In the genomic region with DNA sequence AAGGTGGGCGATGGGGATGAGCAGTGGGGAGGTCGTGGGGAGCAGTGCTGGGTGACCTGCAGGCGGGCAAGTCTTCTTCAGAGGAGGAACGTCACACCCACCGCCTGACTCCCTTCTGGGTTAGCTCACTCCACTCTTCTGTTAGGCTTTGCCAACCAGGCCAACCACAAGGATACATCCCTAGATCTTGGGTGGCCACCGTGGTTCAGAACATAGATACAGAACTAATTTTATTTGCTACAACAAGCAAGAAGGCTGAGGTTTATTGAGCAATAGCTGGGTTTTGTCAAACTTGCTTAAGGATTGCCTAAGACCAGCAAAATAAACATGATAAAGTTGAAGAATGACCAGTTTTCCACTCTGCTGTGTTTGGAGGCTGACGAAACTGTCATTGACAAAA, we compare ENCODE assay signal across 12 cellular contexts.
DNase-seq lines count a peak whose midpoint lies in the region; ATAC-seq and TF ChIP-seq lines count a peak whose summit lies in the region.
"Had no signal": no experiment of that assay in that cellular context is flagged by ENCODE, and none has a peak within 500 bp of the region (broad histone marks: within the 10 kb centered on the region; RNA-seq: fewer than 3 reads in every experiment).

No MANE protein-coding gene starts in this region.

- H3F3A ChIP-seq in neural progenitor cell (ENCODE audit: low read depth) = no peaks in the 10 kb centered on the region

- no peak overlapping the region for H3K27ac ChIP-seq in neural progenitor cell
- H3K27ac ChIP-seq in CD4-positive, alpha-beta T cell (ENCODE audit: low read depth, low read length) = no peak overlapping the region

- H2AFZ ChIP-seq in neural progenitor cell (replicated peaks) = no peak overlapping the region

- H3K9me3 Mint-ChIP-seq in neural progenitor cell = no peaks in the 10 kb centered on the region
- H3K9me3 Mint-ChIP-seq in CD4-positive, alpha-beta T cell = no peaks in the 10 kb centered on the region

- H3K4me2 ChIP-seq in neural progenitor cell = no peak overlapping the region

- H3K9me3 ChIP-seq in neural progenitor cell (ENCODE audit: low read depth) = no peaks in the 10 kb centered on the region
- no peaks in the 10 kb centered on the region for H3K9me3 ChIP-seq in CD4-positive, alpha-beta T cell (ENCODE audit: control insufficient read depth, low read length)
- H3K9me3 ChIP-seq: Peyer's patch had no signal

- peaks cover 17% of the 10 kb centered on the region for H3K4me1 ChIP-seq in neural progenitor cell

- no peaks in the 10 kb centered on the region for H3K27me3 ChIP-seq in neural progenitor cell
- no peaks in the 10 kb centered on the region for H3K27me3 ChIP-seq in CD4-positive, alpha-beta T cell (ENCODE audit: control insufficient read depth, insufficient read depth, low read length)
- H3K27me3 ChIP-seq: Peyer's patch had no signal

- H3K4me1 Mint-ChIP-seq in neural progenitor cell = peaks cover 27% of the 10 kb centered on the region
- peaks cover 14% of the 10 kb centered on the region for H3K4me1 Mint-ChIP-seq in CD4-positive, alpha-beta T cell (ENCODE audit: low read depth)

- DNase-seq in HCEC 1CT = peak; percentile 96
- DNase-seq in amniotic epithelial cell (ENCODE audit: low read depth) = peak; percentile 100
- DNase-seq in iris pigment epithelial cell (ENCODE audit: low read depth) = peak; percentile 98
- DNase-seq in stromal cell of bone marrow (ENCODE audit: low read depth) = peak; percentile 91
- no peak for DNase-seq in GM20000 (ENCODE audit: low spot score)
- DNase-seq in neural progenitor cell (ENCODE audit: low spot score) = no peak
- DNase-seq in CD4-positive, alpha-beta T cell = no peak
- DNase-seq: activated CD8-positive, alpha-beta T cell treated with anti-CD3 and anti-CD28 coated beads, Interleukin-2, amount 10 ng/mL, durations not matched to agents 7 days and 5 days; dermis blood vessel endothelial cell; mesendoderm had no signal

- no peak for ATAC-seq in GM18867 (IDR thresholded peaks at IDR 0.05; ENCODE audit: unreplicated experiment)
- no peak for ATAC-seq in CD4-positive, alpha-beta T cell (ENCODE audit: poor library complexity)
- ATAC-seq: activated CD8-positive, alpha-beta T cell treated with anti-CD3 and anti-CD28 coated beads, Interleukin-2, amount 10 ng/mL, durations not matched to agents 7 days and 5 days had no signal

- CTCF ChIA-PET in CD4-positive, alpha-beta T cell (lab: Charles Lee) = no interaction called here

- no peaks in the 10 kb centered on the region for H3K36me3 Mint-ChIP-seq in neural progenitor cell
- H3K36me3 Mint-ChIP-seq in CD4-positive, alpha-beta T cell (ENCODE audit: low read depth) = no peaks in the 10 kb centered on the region

- H3K27ac Mint-ChIP-seq in neural progenitor cell = no peak overlapping the region
- H3K27ac Mint-ChIP-seq in CD4-positive, alpha-beta T cell = no peak overlapping the region
- H3K27ac Mint-ChIP-seq: activated CD8-positive, alpha-beta T cell treated with anti-CD3 and anti-CD28 coated beads, Interleukin-2, amount 10 ng/mL, durations not matched to agents 7 days and 5 days had no signal

- no peak overlapping the region for H3K4me3 Mint-ChIP-seq in neural progenitor cell
- no peak overlapping the region for H3K4me3 Mint-ChIP-seq in CD4-positive, alpha-beta T cell
- H3K4me3 Mint-ChIP-seq: activated CD8-positive, alpha-beta T cell treated with anti-CD3 and anti-CD28 coated beads, Interleukin-2, amount 10 ng/mL, durations not matched to agents 7 days and 5 days had no signal

- POLR2A ChIA-PET in CD4-positive, alpha-beta T cell (lab: Charles Lee) = no interaction called here

- no peaks in the 10 kb centered on the region for H4K20me1 ChIP-seq in neural progenitor cell (ENCODE audit: low read depth)

- no peak for TF ChIP-seq CTCF in GM20000 (IDR thresholded peaks at IDR 0.05; ENCODE audit: extremely low read depth, missing control alignments)
- no peak for TF ChIP-seq CTCF in neural progenitor cell (IDR thresholded peaks at IDR 0.05)
- TF ChIP-seq CTCF in CD4-positive, alpha-beta T cell (IDR thresholded peaks at IDR 0.05) = no peak

- peaks cover 4% of the 10 kb centered on the region for H3K27me3 Mint-ChIP-seq in neural progenitor cell (ENCODE audit: insufficient read depth, low read depth)
- H3K27me3 Mint-ChIP-seq in CD4-positive, alpha-beta T cell = no peaks in the 10 kb centered on the region

- intact Hi-C loops in CD4-positive, alpha-beta T cell (cut with DNase I, micrococcal nuclease) = no loop called here

- H3K79me2 ChIP-seq in neural progenitor cell (ENCODE audit: low read depth) = no peaks in the 10 kb centered on the region

- H3K36me3 ChIP-seq in neural progenitor cell = no peaks in the 10 kb centered on the region
- H3K36me3 ChIP-seq: Peyer's patch had no signal

- H3K4me3 ChIP-seq in neural progenitor cell = no peak overlapping the region
- H3K4me3 ChIP-seq: Peyer's patch had no signal

- H3K9ac ChIP-seq in neural progenitor cell = no peak overlapping the region

Comparison
In these comparisons a context has a peak if more than half of its experiments do, and no peak if none do; other contexts are left out.
1. DNase-seq: peak in HCEC 1CT (single experiment), amniotic epithelial cell (single experiment), iris pigment epithelial cell (single experiment) and stromal cell of bone marrow (single experiment); none in GM20000 (single experiment), neural progenitor cell (single experiment) and CD4-positive, alpha-beta T cell (0 of 10).